In the genomic region with DNA sequence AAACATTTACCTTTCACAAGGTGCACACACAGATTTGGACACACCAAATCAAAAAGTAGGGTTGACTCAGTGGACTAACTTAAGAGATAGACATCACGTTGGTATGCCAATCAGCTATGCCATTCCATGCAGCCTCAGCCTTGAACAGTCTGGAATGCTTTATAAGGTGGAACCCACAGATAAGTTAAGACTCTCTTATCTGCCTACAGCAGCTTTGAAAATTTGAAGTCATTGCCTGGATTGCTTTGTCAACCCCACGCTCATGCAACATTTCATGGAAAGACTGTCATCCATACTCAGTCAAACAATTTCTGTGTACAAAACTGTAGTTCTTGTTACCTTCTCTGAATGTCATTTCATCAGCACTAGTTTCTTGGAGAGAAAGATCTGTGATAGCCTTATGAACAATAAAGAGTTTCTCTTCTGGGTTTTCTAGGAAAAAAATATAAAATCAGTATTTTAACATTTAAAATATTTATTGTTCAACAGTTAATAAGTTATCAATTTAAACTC, we compare ENCODE assay signal across 1 cellular context.
A peak's percentile ranks its signal among the peaks of the same experiment; 100 is the strongest.
TF ChIP-seq lines count a peak whose summit lies in the region.

No MANE protein-coding gene starts in this region.

TF ChIP-seq in K562, 482 proteins besides CTCF, POLR2A, EP300 and RAD21 (continued from another document and continues in another):
- TF ChIP-seq, protein P1, sequence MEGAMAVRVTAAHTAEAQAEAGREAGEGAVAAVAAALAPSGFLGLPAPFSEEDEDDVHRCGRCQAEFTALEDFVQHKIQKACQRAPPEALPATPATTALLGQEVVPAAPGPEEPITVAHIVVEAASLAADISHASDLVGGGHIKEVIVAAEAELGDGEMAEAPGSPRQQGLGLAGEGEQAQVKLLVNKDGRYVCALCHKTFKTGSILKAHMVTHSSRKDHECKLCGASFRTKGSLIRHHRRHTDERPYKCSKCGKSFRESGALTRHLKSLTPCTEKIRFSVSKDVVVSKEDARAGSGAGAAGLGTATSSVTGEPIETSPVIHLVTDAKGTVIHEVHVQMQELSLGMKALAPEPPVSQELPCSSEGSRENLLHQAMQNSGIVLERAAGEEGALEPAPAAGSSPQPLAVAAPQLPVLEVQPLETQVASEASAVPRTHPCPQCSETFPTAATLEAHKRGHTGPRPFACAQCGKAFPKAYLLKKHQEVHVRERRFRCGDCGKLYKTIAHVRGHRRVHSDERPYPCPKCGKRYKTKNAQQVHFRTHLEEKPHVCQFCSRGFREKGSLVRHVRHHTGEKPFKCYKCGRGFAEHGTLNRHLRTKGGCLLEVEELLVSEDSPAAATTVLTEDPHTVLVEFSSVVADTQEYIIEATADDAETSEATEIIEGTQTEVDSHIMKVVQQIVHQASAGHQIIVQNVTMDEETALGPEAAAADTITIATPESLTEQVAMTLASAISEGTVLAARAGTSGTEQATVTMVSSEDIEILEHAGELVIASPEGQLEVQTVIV (CRISPR knock-in tag; IDR thresholded peaks at IDR 0.05; ENCODE audit: borderline replicate concordance): no peak
- TF ChIP-seq CHD2 (IDR thresholded peaks at IDR 0.05; ENCODE audit: low read depth, low read length) (no peak), ZBTB8A (IDR thresholded peaks at IDR 0.05; ENCODE audit: partially characterized antibody) (no peak), GATA2 (CRISPR knock-in tag; IDR thresholded peaks at IDR 0.05) (peak; percentile 98), STAT5B (CRISPR knock-in tag; IDR thresholded peaks at IDR 0.05) (no peak), ZNF444 (CRISPR knock-in tag; IDR thresholded peaks at IDR 0.05) (peak; percentile 55; the same call in 1 of the 2 replicates), HMG20A (CRISPR knock-in tag; conservative IDR thresholded peaks at IDR 0.05) (peak; percentile 94), POLR2AphosphoS5 (IDR thresholded peaks at IDR 0.05; ENCODE audit: control insufficient read depth, insufficient read depth, low read depth, low read length) (peak; percentile 99), GTF2A2 (tag; IDR thresholded peaks at IDR 0.05) (no peak), ZNF347 (CRISPR knock-in tag; IDR thresholded peaks at IDR 0.05; ENCODE audit: low read depth) (no peak), BRD4 (IDR thresholded peaks at IDR 0.05) (no peak), NONO (IDR thresholded peaks at IDR 0.05; ENCODE audit: low read depth in 2 of 2, low read length in 1 of 2) (peak in 1 of 2 experiments; percentile 93; a peak in 1 of 4 replicates), ZBTB17 (CRISPR knock-in tag; IDR thresholded peaks at IDR 0.05) (peak; percentile 88), RBM22 (IDR thresholded peaks at IDR 0.05; ENCODE audit: low read depth, low read length, poor library complexity, severe bottlenecking) (no peak), ZNF695 (CRISPR knock-in tag; IDR thresholded peaks at IDR 0.05) (no peak), PHTF2 (CRISPR knock-in tag; IDR thresholded peaks at IDR 0.05) (peak; percentile 73; the same call in 1 of the 2 replicates)
- TF ChIP-seq, protein P2, sequence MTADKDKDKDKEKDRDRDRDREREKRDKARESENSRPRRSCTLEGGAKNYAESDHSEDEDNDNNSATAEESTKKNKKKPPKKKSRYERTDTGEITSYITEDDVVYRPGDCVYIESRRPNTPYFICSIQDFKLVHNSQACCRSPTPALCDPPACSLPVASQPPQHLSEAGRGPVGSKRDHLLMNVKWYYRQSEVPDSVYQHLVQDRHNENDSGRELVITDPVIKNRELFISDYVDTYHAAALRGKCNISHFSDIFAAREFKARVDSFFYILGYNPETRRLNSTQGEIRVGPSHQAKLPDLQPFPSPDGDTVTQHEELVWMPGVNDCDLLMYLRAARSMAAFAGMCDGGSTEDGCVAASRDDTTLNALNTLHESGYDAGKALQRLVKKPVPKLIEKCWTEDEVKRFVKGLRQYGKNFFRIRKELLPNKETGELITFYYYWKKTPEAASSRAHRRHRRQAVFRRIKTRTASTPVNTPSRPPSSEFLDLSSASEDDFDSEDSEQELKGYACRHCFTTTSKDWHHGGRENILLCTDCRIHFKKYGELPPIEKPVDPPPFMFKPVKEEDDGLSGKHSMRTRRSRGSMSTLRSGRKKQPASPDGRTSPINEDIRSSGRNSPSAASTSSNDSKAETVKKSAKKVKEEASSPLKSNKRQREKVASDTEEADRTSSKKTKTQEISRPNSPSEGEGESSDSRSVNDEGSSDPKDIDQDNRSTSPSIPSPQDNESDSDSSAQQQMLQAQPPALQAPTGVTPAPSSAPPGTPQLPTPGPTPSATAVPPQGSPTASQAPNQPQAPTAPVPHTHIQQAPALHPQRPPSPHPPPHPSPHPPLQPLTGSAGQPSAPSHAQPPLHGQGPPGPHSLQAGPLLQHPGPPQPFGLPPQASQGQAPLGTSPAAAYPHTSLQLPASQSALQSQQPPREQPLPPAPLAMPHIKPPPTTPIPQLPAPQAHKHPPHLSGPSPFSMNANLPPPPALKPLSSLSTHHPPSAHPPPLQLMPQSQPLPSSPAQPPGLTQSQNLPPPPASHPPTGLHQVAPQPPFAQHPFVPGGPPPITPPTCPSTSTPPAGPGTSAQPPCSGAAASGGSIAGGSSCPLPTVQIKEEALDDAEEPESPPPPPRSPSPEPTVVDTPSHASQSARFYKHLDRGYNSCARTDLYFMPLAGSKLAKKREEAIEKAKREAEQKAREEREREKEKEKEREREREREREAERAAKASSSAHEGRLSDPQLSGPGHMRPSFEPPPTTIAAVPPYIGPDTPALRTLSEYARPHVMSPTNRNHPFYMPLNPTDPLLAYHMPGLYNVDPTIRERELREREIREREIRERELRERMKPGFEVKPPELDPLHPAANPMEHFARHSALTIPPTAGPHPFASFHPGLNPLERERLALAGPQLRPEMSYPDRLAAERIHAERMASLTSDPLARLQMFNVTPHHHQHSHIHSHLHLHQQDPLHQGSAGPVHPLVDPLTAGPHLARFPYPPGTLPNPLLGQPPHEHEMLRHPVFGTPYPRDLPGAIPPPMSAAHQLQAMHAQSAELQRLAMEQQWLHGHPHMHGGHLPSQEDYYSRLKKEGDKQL (CRISPR knock-in tag; IDR thresholded peaks at IDR 0.05; ENCODE audit: borderline replicate concordance): no peak
- TF ChIP-seq, protein P3, sequence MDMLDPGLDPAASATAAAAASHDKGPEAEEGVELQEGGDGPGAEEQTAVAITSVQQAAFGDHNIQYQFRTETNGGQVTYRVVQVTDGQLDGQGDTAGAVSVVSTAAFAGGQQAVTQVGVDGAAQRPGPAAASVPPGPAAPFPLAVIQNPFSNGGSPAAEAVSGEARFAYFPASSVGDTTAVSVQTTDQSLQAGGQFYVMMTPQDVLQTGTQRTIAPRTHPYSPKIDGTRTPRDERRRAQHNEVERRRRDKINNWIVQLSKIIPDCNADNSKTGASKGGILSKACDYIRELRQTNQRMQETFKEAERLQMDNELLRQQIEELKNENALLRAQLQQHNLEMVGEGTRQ (CRISPR knock-in tag; IDR thresholded peaks at IDR 0.05): no peak
- TF ChIP-seq, protein P4, sequence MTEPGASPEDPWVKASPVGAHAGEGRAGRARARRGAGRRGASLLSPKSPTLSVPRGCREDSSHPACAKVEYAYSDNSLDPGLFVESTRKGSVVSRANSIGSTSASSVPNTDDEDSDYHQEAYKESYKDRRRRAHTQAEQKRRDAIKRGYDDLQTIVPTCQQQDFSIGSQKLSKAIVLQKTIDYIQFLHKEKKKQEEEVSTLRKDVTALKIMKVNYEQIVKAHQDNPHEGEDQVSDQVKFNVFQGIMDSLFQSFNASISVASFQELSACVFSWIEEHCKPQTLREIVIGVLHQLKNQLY (CRISPR knock-in tag; conservative IDR thresholded peaks at IDR 0.05): no peak
- TF ChIP-seq, protein P5, sequence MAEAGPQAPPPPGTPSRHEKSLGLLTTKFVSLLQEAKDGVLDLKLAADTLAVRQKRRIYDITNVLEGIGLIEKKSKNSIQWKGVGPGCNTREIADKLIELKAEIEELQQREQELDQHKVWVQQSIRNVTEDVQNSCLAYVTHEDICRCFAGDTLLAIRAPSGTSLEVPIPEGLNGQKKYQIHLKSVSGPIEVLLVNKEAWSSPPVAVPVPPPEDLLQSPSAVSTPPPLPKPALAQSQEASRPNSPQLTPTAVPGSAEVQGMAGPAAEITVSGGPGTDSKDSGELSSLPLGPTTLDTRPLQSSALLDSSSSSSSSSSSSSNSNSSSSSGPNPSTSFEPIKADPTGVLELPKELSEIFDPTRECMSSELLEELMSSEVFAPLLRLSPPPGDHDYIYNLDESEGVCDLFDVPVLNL (CRISPR knock-in tag; IDR thresholded peaks at IDR 0.05; ENCODE audit: low read depth): no peak
- TF ChIP-seq, protein P6, sequence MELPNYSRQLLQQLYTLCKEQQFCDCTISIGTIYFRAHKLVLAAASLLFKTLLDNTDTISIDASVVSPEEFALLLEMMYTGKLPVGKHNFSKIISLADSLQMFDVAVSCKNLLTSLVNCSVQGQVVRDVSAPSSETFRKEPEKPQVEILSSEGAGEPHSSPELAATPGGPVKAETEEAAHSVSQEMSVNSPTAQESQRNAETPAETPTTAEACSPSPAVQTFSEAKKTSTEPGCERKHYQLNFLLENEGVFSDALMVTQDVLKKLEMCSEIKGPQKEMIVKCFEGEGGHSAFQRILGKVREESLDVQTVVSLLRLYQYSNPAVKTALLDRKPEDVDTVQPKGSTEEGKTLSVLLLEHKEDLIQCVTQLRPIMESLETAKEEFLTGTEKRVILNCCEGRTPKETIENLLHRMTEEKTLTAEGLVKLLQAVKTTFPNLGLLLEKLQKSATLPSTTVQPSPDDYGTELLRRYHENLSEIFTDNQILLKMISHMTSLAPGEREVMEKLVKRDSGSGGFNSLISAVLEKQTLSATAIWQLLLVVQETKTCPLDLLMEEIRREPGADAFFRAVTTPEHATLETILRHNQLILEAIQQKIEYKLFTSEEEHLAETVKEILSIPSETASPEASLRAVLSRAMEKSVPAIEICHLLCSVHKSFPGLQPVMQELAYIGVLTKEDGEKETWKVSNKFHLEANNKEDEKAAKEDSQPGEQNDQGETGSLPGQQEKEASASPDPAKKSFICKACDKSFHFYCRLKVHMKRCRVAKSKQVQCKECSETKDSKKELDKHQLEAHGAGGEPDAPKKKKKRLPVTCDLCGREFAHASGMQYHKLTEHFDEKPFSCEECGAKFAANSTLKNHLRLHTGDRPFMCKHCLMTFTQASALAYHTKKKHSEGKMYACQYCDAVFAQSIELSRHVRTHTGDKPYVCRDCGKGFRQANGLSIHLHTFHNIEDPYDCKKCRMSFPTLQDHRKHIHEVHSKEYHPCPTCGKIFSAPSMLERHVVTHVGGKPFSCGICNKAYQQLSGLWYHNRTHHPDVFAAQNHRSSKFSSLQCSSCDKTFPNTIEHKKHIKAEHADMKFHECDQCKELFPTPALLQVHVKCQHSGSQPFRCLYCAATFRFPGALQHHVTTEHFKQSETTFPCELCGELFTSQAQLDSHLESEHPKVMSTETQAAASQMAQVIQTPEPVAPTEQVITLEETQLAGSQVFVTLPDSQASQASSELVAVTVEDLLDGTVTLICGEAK (IDR thresholded peaks at IDR 0.05): 0 out of 2 replicates have a peak, but pooled peaks have one; percentile 28
- TF ChIP-seq, protein P6 (CRISPR knock-in tag; IDR thresholded peaks at IDR 0.05): no peak
- TF ChIP-seq, protein P7, sequence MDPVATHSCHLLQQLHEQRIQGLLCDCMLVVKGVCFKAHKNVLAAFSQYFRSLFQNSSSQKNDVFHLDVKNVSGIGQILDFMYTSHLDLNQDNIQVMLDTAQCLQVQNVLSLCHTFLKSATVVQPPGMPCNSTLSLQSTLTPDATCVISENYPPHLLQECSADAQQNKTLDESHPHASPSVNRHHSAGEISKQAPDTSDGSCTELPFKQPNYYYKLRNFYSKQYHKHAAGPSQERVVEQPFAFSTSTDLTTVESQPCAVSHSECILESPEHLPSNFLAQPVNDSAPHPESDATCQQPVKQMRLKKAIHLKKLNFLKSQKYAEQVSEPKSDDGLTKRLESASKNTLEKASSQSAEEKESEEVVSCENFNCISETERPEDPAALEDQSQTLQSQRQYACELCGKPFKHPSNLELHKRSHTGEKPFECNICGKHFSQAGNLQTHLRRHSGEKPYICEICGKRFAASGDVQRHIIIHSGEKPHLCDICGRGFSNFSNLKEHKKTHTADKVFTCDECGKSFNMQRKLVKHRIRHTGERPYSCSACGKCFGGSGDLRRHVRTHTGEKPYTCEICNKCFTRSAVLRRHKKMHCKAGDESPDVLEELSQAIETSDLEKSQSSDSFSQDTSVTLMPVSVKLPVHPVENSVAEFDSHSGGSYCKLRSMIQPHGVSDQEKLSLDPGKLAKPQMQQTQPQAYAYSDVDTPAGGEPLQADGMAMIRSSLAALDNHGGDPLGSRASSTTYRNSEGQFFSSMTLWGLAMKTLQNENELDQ (CRISPR knock-in tag; IDR thresholded peaks at IDR 0.05; ENCODE audit: borderline replicate concordance): no peak
- TF ChIP-seq, protein P8, sequence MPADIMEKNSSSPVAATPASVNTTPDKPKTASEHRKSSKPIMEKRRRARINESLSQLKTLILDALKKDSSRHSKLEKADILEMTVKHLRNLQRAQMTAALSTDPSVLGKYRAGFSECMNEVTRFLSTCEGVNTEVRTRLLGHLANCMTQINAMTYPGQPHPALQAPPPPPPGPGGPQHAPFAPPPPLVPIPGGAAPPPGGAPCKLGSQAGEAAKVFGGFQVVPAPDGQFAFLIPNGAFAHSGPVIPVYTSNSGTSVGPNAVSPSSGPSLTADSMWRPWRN (IDR thresholded peaks at IDR 0.05; ENCODE audit: low read depth): peak; percentile 95
